In the genomic region with DNA sequence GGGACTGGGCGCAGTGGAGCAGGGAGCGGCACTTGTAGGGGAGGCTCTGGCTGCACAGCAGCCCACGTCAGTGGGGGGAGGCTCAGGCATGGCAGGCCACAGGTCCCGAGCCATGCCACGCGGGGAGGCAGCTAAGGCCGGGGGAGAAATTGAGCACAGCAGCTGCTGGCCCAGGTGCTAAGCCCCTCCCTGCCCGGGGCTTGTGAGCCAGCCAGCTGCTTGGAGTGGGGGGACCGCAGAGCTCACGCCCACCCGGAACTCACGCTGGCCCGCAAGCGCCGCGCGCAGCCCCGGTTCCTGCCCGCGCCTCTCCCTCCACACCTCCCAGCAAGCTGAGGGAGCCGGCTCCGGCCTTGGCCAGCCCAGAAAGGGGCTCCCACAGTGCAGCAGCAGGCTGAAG, we compare ENCODE assay signal across 2 cellular contexts.
DNase-seq lines count a peak whose midpoint lies in the region; ATAC-seq lines count a peak whose summit lies in the region.
"Not testable (repeated sequence)": the region's sequence is repeated elsewhere in the genome, so short reads cannot be mapped to it uniquely, and the experiment has no call there.

No MANE protein-coding gene starts in this region.

- H3K79me1 ChIP-seq in neuronal stem cell (ENCODE audit: low read depth, low read length), result not testable (repeated sequence)

- H3K4me2 ChIP-seq in neuronal stem cell (ENCODE audit: insufficient read depth, low read length, poor library complexity, severe bottlenecking), result not testable (repeated sequence)

- peak; percentile 15 for DNase-seq in left ventricle myocardium superior
- DNase-seq in neuronal stem cell (ENCODE audit: low spot score), result not testable (repeated sequence)

- not testable (repeated sequence) for H4K91ac ChIP-seq in neuronal stem cell (ENCODE audit: low read depth, low read length, poor library complexity)

- not testable (repeated sequence) for H2AFZ ChIP-seq in neuronal stem cell (ENCODE audit: low read length)

- WGBS in neuronal stem cell (ENCODE audit: extremely low coverage in 2 of 2, insufficient read length in 2 of 2, insufficient replicate concordance in 1 of 2), 2 donors, result no CpG with 5 or more reads among the region's 22 CpGs

- H2AK5ac ChIP-seq in neuronal stem cell (ENCODE audit: low read depth, low read length), result not testable (repeated sequence)

- not testable (repeated sequence) for H3K9ac ChIP-seq in neuronal stem cell (ENCODE audit: low read depth, low read length, poor library complexity)

- not testable (repeated sequence) for H2BK120ac ChIP-seq in neuronal stem cell (ENCODE audit: low read depth, low read length)

- H3K9me3 ChIP-seq in neuronal stem cell (replicated peaks in 1 of 2; ENCODE audit: control insufficient read depth in 2 of 2, insufficient read depth in 1 of 2, low read depth in 1 of 2, low read length in 2 of 2), result not testable (repeated sequence)

- intact Hi-C loops in left ventricle myocardium superior (cut with micrococcal nuclease), result not testable (repeated sequence)

- H3K27ac ChIP-seq in neuronal stem cell (replicated peaks; ENCODE audit: low read length), result not testable (repeated sequence)

- peak overlapping the region; percentile 73 for H2BK12ac ChIP-seq in neuronal stem cell (ENCODE audit: low read length)

- H3K36me3 ChIP-seq in neuronal stem cell (replicated peaks in 1 of 2; ENCODE audit: control insufficient read depth in 2 of 2, insufficient read depth in 2 of 2, low read length in 2 of 2), result not testable (repeated sequence)

- H3K14ac ChIP-seq in neuronal stem cell (ENCODE audit: low read length), result not testable (repeated sequence)

- not testable (repeated sequence) for H3K4me1 ChIP-seq in neuronal stem cell (ENCODE audit: control insufficient read depth in 2 of 2, insufficient read depth in 1 of 2, low read depth in 1 of 2, low read length in 2 of 2)

- H3K23ac ChIP-seq in neuronal stem cell (ENCODE audit: low read depth, low read length, poor library complexity), result not testable (repeated sequence)

- not testable (repeated sequence) for H3K4me3 ChIP-seq in neuronal stem cell (ENCODE audit: low read length in 2 of 2)

- H4K8ac ChIP-seq in neuronal stem cell (ENCODE audit: low read depth, low read length), result not testable (repeated sequence)

- not testable (repeated sequence) for ATAC-seq in left ventricle myocardium superior

- H2BK15ac ChIP-seq in neuronal stem cell (ENCODE audit: low read length), result not testable (repeated sequence)

- H3K27me3 ChIP-seq in neuronal stem cell (ENCODE audit: control insufficient read depth in 3 of 3, insufficient read depth in 3 of 3, low read depth in 1 of 3, low read length in 3 of 3), result not testable (repeated sequence)

- H3K4ac ChIP-seq in neuronal stem cell (ENCODE audit: low read length), result not testable (repeated sequence)

- peak overlapping the region; percentile 30 for H3K18ac ChIP-seq in neuronal stem cell (ENCODE audit: low read length)

- not testable (repeated sequence) for H2BK5ac ChIP-seq in neuronal stem cell (ENCODE audit: low read length)
